2 cellular contexts compared by ENCODE assay signal in genomic region chr10:96130326-96130758, GRCh38.
TF ChIP-seq lines count a peak whose summit lies in the region.

No MANE protein-coding gene starts in this region.

TF ChIP-seq in HEK293, 187 proteins besides CTCF, POLR2A, EP300 and RAD21 (continued from another document):
- TF ChIP-seq ZBTB10 (tag by site-specific recombination; IDR thresholded peaks at IDR 0.05) (peak; percentile 70), ZNF112 (tag by site-specific recombination; IDR thresholded peaks at IDR 0.05) (no peak), SP3 (tag by site-specific recombination; IDR thresholded peaks at IDR 0.05) (peak; percentile 54; the same call in 1 of the 2 replicates), ZBTB20 (tag by site-specific recombination; IDR thresholded peaks at IDR 0.05) (peak; percentile 90), ELK4 (IDR thresholded peaks at IDR 0.05; ENCODE audit: borderline replicate concordance, low read depth, low read length) (no peak), ZNF600 (tag by site-specific recombination; IDR thresholded peaks at IDR 0.05) (0 out of 2 replicates have a peak, but pooled peaks have one; percentile 18), MEIS1 (CRISPR knock-in tag; IDR thresholded peaks at IDR 0.05; ENCODE audit: borderline replicate concordance) (no peak), OVOL3 (tag by site-specific recombination; IDR thresholded peaks at IDR 0.05) (no peak), ZNF660 (tag by site-specific recombination; IDR thresholded peaks at IDR 0.05) (peak; percentile 54), ZNF664 (tag by site-specific recombination; IDR thresholded peaks at IDR 0.05) (no peak), ZNF610 (tag by site-specific recombination; IDR thresholded peaks at IDR 0.05; ENCODE audit: borderline replicate concordance) (0 out of 2 replicates have a peak, but pooled peaks have one; percentile 8), ZNF596 (tag by site-specific recombination; IDR thresholded peaks at IDR 0.05) (no peak), ZNF449 (tag by site-specific recombination; IDR thresholded peaks at IDR 0.05) (peak; percentile 15; the same call in 1 of the 2 replicates), ZNF140 (tag by site-specific recombination; IDR thresholded peaks at IDR 0.05) (no peak), ZNF341 (tag by site-specific recombination; IDR thresholded peaks at IDR 0.05; ENCODE audit: low read depth) (peak; percentile 40), ZBTB26 (tag by site-specific recombination; optimal IDR thresholded peaks at IDR 0.05) (peak; percentile 73), ZFHX2 (tag by site-specific recombination; conservative IDR thresholded peaks at IDR 0.05) (peak; percentile 48)

TF ChIP-seq in GM12878, 131 proteins besides CTCF, POLR2A, EP300 and RAD21 (continued from another document and continues in another):
- TF ChIP-seq ZNF592 (IDR thresholded peaks at IDR 0.05) (no peak), CBFB (IDR thresholded peaks at IDR 0.05; ENCODE audit: low read depth) (no peak; the same call in 1 of the 2 replicates), CREM (IDR thresholded peaks at IDR 0.05; ENCODE audit: low read depth) (peak; percentile 48; the same call in 1 of the 2 replicates), RAD51 (IDR thresholded peaks at IDR 0.05) (no peak), REST (IDR thresholded peaks at IDR 0.05; ENCODE audit: low read depth, low read length) (0 out of 2 replicates have a peak, but pooled peaks have one; percentile 8), HDAC2 (IDR thresholded peaks at IDR 0.05) (no peak), BCLAF1 (IDR thresholded peaks at IDR 0.05) (no peak), E4F1 (IDR thresholded peaks at IDR 0.05; ENCODE audit: borderline replicate concordance, partially characterized antibody) (no peak), WRNIP1 (IDR thresholded peaks at IDR 0.05; ENCODE audit: borderline replicate concordance, low read depth, low read length) (no peak), RB1 (IDR thresholded peaks at IDR 0.05; ENCODE audit: borderline replicate concordance) (peak; percentile 53; the same call in 1 of the 2 replicates), NFIC (IDR thresholded peaks at IDR 0.05; ENCODE audit: low read depth, low read length) (peak; percentile 53; the same call in 1 of the 2 replicates), ZZZ3 (IDR thresholded peaks at IDR 0.05; ENCODE audit: control insufficient read depth, insufficient read length, low read depth) (no peak), BACH1 (IDR thresholded peaks at IDR 0.05; ENCODE audit: borderline replicate concordance) (peak; percentile 57; the same call in 1 of the 2 replicates), PAX8 (IDR thresholded peaks at IDR 0.05) (peak; percentile 2; the same call in 1 of the 2 replicates), PKNOX1 (IDR thresholded peaks at IDR 0.05) (no peak), NR2C2 (IDR thresholded peaks at IDR 0.05; ENCODE audit: borderline replicate concordance, control insufficient read depth, insufficient read length, low read depth) (no peak), CHD4 (IDR thresholded peaks at IDR 0.05) (no peak), ATF3 (IDR thresholded peaks at IDR 0.05; ENCODE audit: borderline replicate concordance, extremely low read depth, low read depth, low read length) (no peak), FOXK2 (IDR thresholded peaks at IDR 0.05) (no peak), ZBTB40 (IDR thresholded peaks at IDR 0.05; ENCODE audit: borderline replicate concordance) (no peak; the same call in 1 of the 2 replicates), NFYA (IDR thresholded peaks at IDR 0.05; ENCODE audit: borderline replicate concordance, low read depth, low read length) (no peak), POU2F2 (IDR thresholded peaks at IDR 0.05; ENCODE audit: borderline replicate concordance, low read depth, low read length) (no peak; the same call in 2 of the 3 replicates), ZNF24 (IDR thresholded peaks at IDR 0.05) (no peak), KAT2A (conservative IDR thresholded peaks at IDR 0.05; ENCODE audit: control insufficient read depth, low read depth, low read length) (no peak), ESRRA (IDR thresholded peaks at IDR 0.05; ENCODE audit: low read length) (no peak), POLR2AphosphoS2 (IDR thresholded peaks at IDR 0.05; ENCODE audit: low read depth, low read length) (no peak; the same call in 1 of the 2 replicates), RUNX3 (IDR thresholded peaks at IDR 0.05; ENCODE audit: low read length) (peak; percentile 68; the same call in 1 of the 2 replicates), USF2 (IDR thresholded peaks at IDR 0.05; ENCODE audit: borderline replicate concordance, low read depth, low read length) (no peak), RELA (IDR thresholded peaks at IDR 0.05; ENCODE audit: borderline replicate concordance, partially characterized antibody) (no peak), SUZ12 (IDR thresholded peaks at IDR 0.05; ENCODE audit: unreplicated experiment) (no peak)
